21 cellular contexts compared by ENCODE assay signal in genomic region chr7:39051707-39052106, GRCh38.
"Had no signal": no experiment of that assay in that cellular context is flagged by ENCODE, and none has a peak within 500 bp of the region (broad histone marks: within the 10 kb centered on the region; RNA-seq: fewer than 3 reads in every experiment).

No MANE protein-coding gene starts in this region.

- H3K4me3 ChIP-seq: cardiac muscle cell, esophagus muscularis mucosa, gastroesophageal sphincter, heart left ventricle, smooth muscle cell, suprapubic skin, transverse colon had no signal

- H3K9me3 ChIP-seq: transverse colon had no signal

- H3K27me3 ChIP-seq: cardiac muscle cell, esophagus muscularis mucosa, heart left ventricle, suprapubic skin, transverse colon had no signal

- DNase-seq: activated CD4-positive, alpha-beta T cell treated with anti-CD3 and anti-CD28 coated beads, Interleukin-2, amount 10 ng/mL, durations not matched to agents 7 days and 5 days; activated CD4-positive, CD25-positive, alpha-beta regulatory T cell; activated gamma-delta T cell; amygdala; dermis blood vessel endothelial cell; effector memory CD4-positive, alpha-beta T cell; heart left ventricle; kidney; stimulated activated CD4-positive, alpha-beta T cell treated with anti-CD3 and anti-CD28 coated beads, Interleukin-4, amount 100 ng/mL, for 1 hour; stimulated activated naive CD8-positive, alpha-beta T cell treated with anti-CD3 and anti-CD28 coated beads, Interleukin-15, amount 100 ng/mL, for 72 hours; T1000; transverse colon had no signal

- H3K4me1 ChIP-seq: esophagus muscularis mucosa, gastroesophageal sphincter, heart left ventricle, parathyroid adenoma, suprapubic skin, transverse colon had no signal

- ATAC-seq: gastroesophageal sphincter; heart left ventricle; left lobe of liver; sciatic nerve; stimulated activated naive CD8-positive, alpha-beta T cell treated with anti-CD3 and anti-CD28 coated beads, Interleukin-15, amount 100 ng/mL, for 72 hours had no signal

- FAIRE-seq: endothelial cell of umbilical vein, kidney had no signal

- H3K27ac ChIP-seq: cardiac muscle cell, esophagus muscularis mucosa, gastroesophageal sphincter, heart left ventricle, parathyroid adenoma, suprapubic skin, transverse colon had no signal

- H3K36me3 ChIP-seq: cardiac muscle cell, esophagus muscularis mucosa, gastroesophageal sphincter, heart left ventricle, suprapubic skin, transverse colon had no signal
